Comparison of ENCODE assay signal across 15 cellular contexts in the genomic region with DNA sequence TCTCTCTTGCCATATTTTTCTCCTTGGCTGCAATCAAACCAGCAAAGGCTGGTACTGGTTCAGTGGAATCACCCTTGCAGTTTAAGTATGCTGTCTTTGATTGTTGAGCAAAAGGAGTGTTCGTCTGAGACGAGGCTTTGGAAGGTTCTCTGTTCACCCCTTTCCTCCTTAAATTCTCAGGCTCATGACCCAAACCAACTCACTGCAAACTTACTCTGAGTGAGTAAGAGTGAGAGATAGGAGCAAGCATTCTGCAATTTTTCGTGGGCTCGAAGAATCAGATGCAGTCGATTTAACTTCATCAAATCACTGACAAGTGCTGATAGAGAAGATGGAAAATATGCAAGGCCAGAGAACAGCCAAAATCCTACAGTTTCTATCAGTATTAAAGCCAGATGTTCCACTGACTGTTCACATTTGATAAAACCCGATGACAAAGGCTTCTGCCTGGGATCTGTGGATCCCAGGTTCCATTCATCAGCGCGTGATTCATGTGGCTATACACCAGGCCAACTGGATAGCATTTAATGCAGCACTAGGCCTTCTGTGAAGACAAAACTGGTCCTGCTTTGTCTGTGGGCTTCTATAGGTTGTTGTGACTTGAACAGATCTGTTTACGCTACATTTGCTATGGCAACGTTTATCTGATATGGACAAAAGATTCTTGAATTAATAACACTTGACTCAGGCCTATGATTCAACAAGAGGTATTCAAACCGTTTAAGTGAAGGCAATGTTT.
DNase-seq lines count a peak whose midpoint lies in the region; ATAC-seq and TF ChIP-seq lines count a peak whose summit lies in the region.
"Had no signal": no experiment of that assay in that cellular context is flagged by ENCODE, and none has a peak within 500 bp of the region (broad histone marks: within the 10 kb centered on the region; RNA-seq: fewer than 3 reads in every experiment).

No MANE protein-coding gene starts in this region.

- no peaks in the 10 kb centered on the region for H3K27me3 ChIP-seq in adipocyte (replicated peaks; ENCODE audit: control insufficient read depth, insufficient read depth, low read length)
- no peaks in the 10 kb centered on the region for H3K27me3 ChIP-seq in upper lobe of right lung
- H3K27me3 ChIP-seq: BLaER1 had no signal

- H3K4me3 ChIP-seq in adipocyte (ENCODE audit: low read length) (no peak overlapping the region), foreskin fibroblast (ENCODE audit: low read depth in 1 of 2, low read length in 2 of 2) (no peak overlapping the region), upper lobe of right lung (no peak overlapping the region)
- H3K4me3 ChIP-seq: BLaER1 had no signal

- no peak overlapping the region for H3K4me3 Mint-ChIP-seq in progenitor cell of endocrine pancreas (ENCODE audit: low read depth)
- no peak overlapping the region for H3K4me3 Mint-ChIP-seq in activated T-helper 2 cell treated with anti-CD3 and anti-CD28 coated beads, Interferon-gamma antibody, Interleukin-2, Interleukin-4, amounts not matched to agents 10 μg/mL and 5 μg/mL and 100 μg/mL, durations not matched to agents 14 hours and 24 hours and 36 hours (ENCODE audit: low read depth)
- H3K4me3 Mint-ChIP-seq: activated CD4-positive, alpha-beta T cell treated with anti-CD3 and anti-CD28 coated beads for 36 hours had no signal

- H3K36me3 ChIP-seq in adipocyte (ENCODE audit: control insufficient read depth, insufficient read depth, low read length, severe bottlenecking) (no peaks in the 10 kb centered on the region), upper lobe of right lung (no peaks in the 10 kb centered on the region)
- H3K36me3 ChIP-seq: BLaER1 had no signal

- intact Hi-C loops in upper lobe of right lung (cut with DNase I) = no loop called here
- intact Hi-C loops in activated T-helper 2 cell treated with anti-CD3 and anti-CD28 coated beads, Interferon-gamma antibody, Interleukin-2, Interleukin-4, amounts not matched to agents 10 μg/mL and 5 μg/mL and 100 μg/mL, durations not matched to agents 14 hours and 24 hours and 36 hours (cut with micrococcal nuclease) = no loop called here

- H3K9me3 ChIP-seq in adipocyte (ENCODE audit: control insufficient read depth, low read length) (no peaks in the 10 kb centered on the region), upper lobe of right lung (no peaks in the 10 kb centered on the region)
- H3K9me3 ChIP-seq: BLaER1 had no signal

- ATAC-seq in upper lobe of right lung (no peak), HG02610 (IDR thresholded peaks at IDR 0.05; ENCODE audit: unreplicated experiment) (no peak)
- ATAC-seq: activated CD4-positive, alpha-beta T cell treated with anti-CD3 and anti-CD28 coated beads for 36 hours had no signal

- no peaks in the 10 kb centered on the region for H3K4me1 Mint-ChIP-seq in progenitor cell of endocrine pancreas (ENCODE audit: low read depth)
- H3K4me1 Mint-ChIP-seq in activated T-helper 2 cell treated with anti-CD3 and anti-CD28 coated beads, Interferon-gamma antibody, Interleukin-2, Interleukin-4, amounts not matched to agents 10 μg/mL and 5 μg/mL and 100 μg/mL, durations not matched to agents 14 hours and 24 hours and 36 hours (ENCODE audit: low read depth) = no peaks in the 10 kb centered on the region
- H3K4me1 Mint-ChIP-seq: activated CD4-positive, alpha-beta T cell treated with anti-CD3 and anti-CD28 coated beads for 36 hours had no signal

- H3K27ac Mint-ChIP-seq in progenitor cell of endocrine pancreas = no peak overlapping the region
- no peak overlapping the region for H3K27ac Mint-ChIP-seq in activated T-helper 2 cell treated with anti-CD3 and anti-CD28 coated beads, Interferon-gamma antibody, Interleukin-2, Interleukin-4, amounts not matched to agents 10 μg/mL and 5 μg/mL and 100 μg/mL, durations not matched to agents 14 hours and 24 hours and 36 hours
- H3K27ac Mint-ChIP-seq: activated CD4-positive, alpha-beta T cell treated with anti-CD3 and anti-CD28 coated beads for 36 hours had no signal

- no peak overlapping the region for H3K27ac ChIP-seq in upper lobe of right lung
- H3K27ac ChIP-seq: BLaER1 had no signal

- H3K9me3 Mint-ChIP-seq in progenitor cell of endocrine pancreas (ENCODE audit: low read depth) = no peaks in the 10 kb centered on the region
- no peaks in the 10 kb centered on the region for H3K9me3 Mint-ChIP-seq in activated T-helper 2 cell treated with anti-CD3 and anti-CD28 coated beads, Interferon-gamma antibody, Interleukin-2, Interleukin-4, amounts not matched to agents 10 μg/mL and 5 μg/mL and 100 μg/mL, durations not matched to agents 14 hours and 24 hours and 36 hours

- H3K27me3 Mint-ChIP-seq in progenitor cell of endocrine pancreas = no peaks in the 10 kb centered on the region
- H3K27me3 Mint-ChIP-seq in activated T-helper 2 cell treated with anti-CD3 and anti-CD28 coated beads, Interferon-gamma antibody, Interleukin-2, Interleukin-4, amounts not matched to agents 10 μg/mL and 5 μg/mL and 100 μg/mL, durations not matched to agents 14 hours and 24 hours and 36 hours (ENCODE audit: low read depth) = no peaks in the 10 kb centered on the region
- H3K27me3 Mint-ChIP-seq: activated CD4-positive, alpha-beta T cell treated with anti-CD3 and anti-CD28 coated beads for 36 hours had no signal

- no peak overlapping the region for H3K9ac ChIP-seq in adipocyte (ENCODE audit: low read length)
- H3K9ac ChIP-seq: BLaER1 had no signal

- TF ChIP-seq CTCF in foreskin fibroblast (IDR thresholded peaks at IDR 0.05; ENCODE audit: low read depth, low read length) (no peak), progenitor cell of endocrine pancreas (IDR thresholded peaks at IDR 0.05; ENCODE audit: unreplicated experiment) (no peak), upper lobe of right lung (IDR thresholded peaks at IDR 0.05) (no peak)

- H3K4me1 ChIP-seq in adipocyte (ENCODE audit: control insufficient read depth, insufficient read depth, low read length) (no peaks in the 10 kb centered on the region), upper lobe of right lung (no peaks in the 10 kb centered on the region)

- no peaks in the 10 kb centered on the region for H3K36me3 Mint-ChIP-seq in progenitor cell of endocrine pancreas (ENCODE audit: insufficient read depth)
- H3K36me3 Mint-ChIP-seq in activated T-helper 2 cell treated with anti-CD3 and anti-CD28 coated beads, Interferon-gamma antibody, Interleukin-2, Interleukin-4, amounts not matched to agents 10 μg/mL and 5 μg/mL and 100 μg/mL, durations not matched to agents 14 hours and 24 hours and 36 hours (ENCODE audit: low read depth) = no peaks in the 10 kb centered on the region

- DNase-seq in Daoy (ENCODE audit: low read depth) (peak; percentile 23), NCI-H1417 (lab: John Stamatoyannopoulos, UW) (peak; percentile 29 to 77 (median 34)), adipocyte (ENCODE audit: low read depth) (peak; percentile 60), foreskin fibroblast (peak; percentile 18 to 66), progenitor cell of endocrine pancreas (ENCODE audit: low spot score, unreplicated experiment) (no peak), upper lobe of right lung (no peak)
- DNase-seq in activated T-helper 2 cell treated with anti-CD3 and anti-CD28 coated beads, Interferon-gamma antibody, Interleukin-2, Interleukin-4, amounts not matched to agents 10 μg/mL and 5 μg/mL and 100 μg/mL, durations not matched to agents 14 hours and 24 hours and 36 hours (ENCODE audit: low spot score) = no peak
- DNase-seq: activated CD4-positive, alpha-beta T cell treated with anti-CD3 and anti-CD28 coated beads for 36 hours; activated effector memory CD4-positive, alpha-beta T cell treated with Interleukin-2 at 50 U/mL for 16 hours; central memory CD4-positive, alpha-beta T cell; GDM1; Karpas-422; kidney had no signal

Comparison
In these comparisons a context has a peak if more than half of its experiments do, and no peak if none do; other contexts are left out.
1. DNase-seq: peak in Daoy (single experiment), NCI-H1417 (3 of 3), adipocyte (single experiment) and foreskin fibroblast (2 of 2); none in progenitor cell of endocrine pancreas (single experiment), upper lobe of right lung (single experiment) and activated T-helper 2 cell treated with anti-CD3 and anti-CD28 coated beads, Interferon-gamma antibody, Interleukin-2, Interleukin-4, amounts not matched to agents 10 μg/mL and 5 μg/mL and 100 μg/mL, durations not matched to agents 14 hours and 24 hours and 36 hours (single experiment).